Comparison of ENCODE assay signal across 10 cellular contexts in the genomic region with DNA sequence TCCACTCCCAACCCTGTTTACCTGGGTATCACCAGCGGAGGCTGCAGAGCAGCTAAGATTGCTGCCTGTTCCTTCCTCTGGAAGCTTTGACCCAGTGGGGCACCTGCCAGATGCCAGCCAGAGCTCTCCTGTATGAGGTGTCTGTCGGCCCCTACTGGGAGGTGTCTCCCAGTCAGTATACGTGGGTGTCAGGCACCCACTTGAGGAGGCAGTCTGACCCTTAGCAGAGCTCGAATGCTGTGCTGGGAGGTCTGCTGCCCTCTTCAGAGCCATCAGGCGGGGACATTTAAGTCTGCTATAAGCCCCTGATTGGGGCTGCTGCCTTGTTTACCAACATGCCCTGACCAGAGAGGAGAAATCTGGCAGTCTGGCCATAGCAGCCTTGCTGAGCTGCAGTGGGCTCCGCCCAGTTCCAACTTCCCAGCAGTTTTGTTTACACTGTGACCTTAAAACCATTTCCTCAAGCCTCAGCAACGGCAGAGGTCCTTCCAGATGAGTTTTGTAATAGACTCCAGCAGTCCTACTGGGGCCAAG. TPM values are rescaled to one million over a fixed set of nuclear protein-coding genes. Genes with fewer than 3 reads are reported as not detected.
DNase-seq lines count a peak whose midpoint lies in the region; ATAC-seq and TF ChIP-seq lines count a peak whose summit lies in the region.
"Not testable (repeated sequence)": the region's sequence is repeated elsewhere in the genome, so short reads cannot be mapped to it uniquely, and the experiment has no call there.
"Had no signal": no experiment of that assay in that cellular context is flagged by ENCODE, and none has a peak within 500 bp of the region (broad histone marks: within the 10 kb centered on the region; RNA-seq: fewer than 3 reads in every experiment).

No MANE protein-coding gene starts in this region.

- not testable (repeated sequence) for TF ChIP-seq CTCF in Peyer's patch (IDR thresholded peaks at IDR 0.05); astrocyte of the cerebellum (IDR thresholded peaks at IDR 0.05; ENCODE audit: low read depth, low read length, missing control alignments); fibroblast of lung (conservative IDR thresholded peaks at IDR 0.05 in 1 of 2, IDR thresholded peaks at IDR 0.05 in 1 of 2; ENCODE audit: low read depth in 1 of 2, low read length in 2 of 2); omental fat pad (IDR thresholded peaks at IDR 0.05); suprapubic skin (IDR thresholded peaks at IDR 0.05)

- WGBS in suprapubic skin = 45% methylated on average over 7 of the region's 7 CpGs

- not testable (repeated sequence) for H3K79me2 ChIP-seq in fibroblast of lung (ENCODE audit: control insufficient read depth, insufficient read depth, low read length)

- H3K9ac ChIP-seq in BLaER1; fibroblast of lung (ENCODE audit: insufficient read depth, low read length): not testable (repeated sequence)

- H3K4me2 ChIP-seq in BLaER1 (peak overlapping the region; percentile 38; the same call in 1 of the 2 replicates), fibroblast of lung (ENCODE audit: extremely low read depth, insufficient read depth, low read length) (peak overlapping the region; percentile 3)

- H3K27ac ChIP-seq in BLaER1 = not testable (repeated sequence)
- H3K27ac ChIP-seq in Peyer's patch = peak overlapping the region; percentile 13 to 66 (median 51)
- peak overlapping the region; percentile 62 for H3K27ac ChIP-seq in fibroblast of lung (ENCODE audit: insufficient read depth, low read length)
- H3K27ac ChIP-seq in suprapubic skin = peak overlapping the region; percentile 81

- peaks cover 19% of the 10 kb centered on the region for H3K4me1 ChIP-seq in BLaER1
- peaks cover 0 to 31% (median 4%) of the 10 kb centered on the region in 4 donors for H3K4me1 ChIP-seq in Peyer's patch
- H3K4me1 ChIP-seq in fibroblast of lung (ENCODE audit: control insufficient read depth, extremely low read depth, insufficient read depth, low read length) = peaks cover 29% of the 10 kb centered on the region
- peaks cover 62% of the 10 kb centered on the region for H3K4me1 ChIP-seq in suprapubic skin

- not testable (repeated sequence) for H3K27me3 ChIP-seq in BLaER1; Peyer's patch; fibroblast of lung (ENCODE audit: control insufficient read depth, insufficient read depth, low read length); suprapubic skin

- in situ Hi-C loops in astrocyte of the cerebellum (cut with HindIII; ENCODE audit: low sequenced_read_pairs) = not testable (repeated sequence)

- DNase-seq in HT1080 (ENCODE audit: low read depth) (peak; percentile 75), Peyer's patch (peak in 1 of 3 donors; percentile 65), astrocyte of the cerebellum (ENCODE audit: low read depth) (peak; percentile 11), fibroblast of lung (ENCODE audit: low read depth in 2 of 2) (peak; percentile 57 to 95), iris pigment epithelial cell (ENCODE audit: low read depth) (peak; percentile 89), suprapubic skin (ENCODE audit: low spot score in 2 of 2) (peak; percentile 71 to 81)
- DNase-seq in omental fat pad (ENCODE audit: low spot score) = not testable (repeated sequence)

- not testable (repeated sequence) for TF ChIP-seq POLR2A in Peyer's patch (IDR thresholded peaks at IDR 0.05); suprapubic skin (IDR thresholded peaks at IDR 0.05)

- H2AFZ ChIP-seq in fibroblast of lung (ENCODE audit: low read length) = peak overlapping the region; percentile 63

- not testable (repeated sequence) for H3K4me3 ChIP-seq in BLaER1; Peyer's patch; astrocyte of the cerebellum (ENCODE audit: low read depth, low read length); fibroblast of lung (replicated peaks in 1 of 4; ENCODE audit: control extremely low read depth in 1 of 4, insufficient read depth in 1 of 4, low read depth in 3 of 4, low read length in 4 of 4); suprapubic skin

- ATAC-seq in omental fat pad (ENCODE audit: low FRiP score) = peak; percentile 26

- TF ChIP-seq EP300 in suprapubic skin (IDR thresholded peaks at IDR 0.05) = not testable (repeated sequence)

- not testable (repeated sequence) for H4K20me1 ChIP-seq in BLaER1; fibroblast of lung (ENCODE audit: control insufficient read depth, extremely low read depth, insufficient read depth, low read length)

- H3K36me3 ChIP-seq in BLaER1; Peyer's patch; fibroblast of lung (ENCODE audit: control insufficient read depth, insufficient read depth, low read length); suprapubic skin: not testable (repeated sequence)

- H3K9me3 ChIP-seq in BLaER1; Peyer's patch; fibroblast of lung (ENCODE audit: control insufficient read depth, insufficient read depth, low read depth, low read length); suprapubic skin: not testable (repeated sequence)

RNA-seq across cellular contexts. Expression of a gene that starts 2.8 kb away (rescaled TPM):
- total RNA-seq in HT1080 (2014; rRNA removed; shearing (Covaris generic)) = 11.3 and 14.6 TPM in 2 replicates
- polyA plus RNA-seq in HT1080 (2015; cell fraction: cytosol; rRNA removed) = 3.6 and 4.1 TPM in 2 replicates
- 6.4 and 8.5 TPM in 2 replicates for polyA plus RNA-seq in HT1080 (2015; cell fraction: nucleus; rRNA removed)
- not detected for total RNA-seq in Peyer's patch
- total RNA-seq in fibroblast of lung = 0.51 and 1.5 TPM in 2 replicates
- polyA plus RNA-seq in fibroblast of lung = 0.12 and 0.70 TPM in 2 replicates
- polyA plus RNA-seq in fibroblast of lung (2012) = 0.13 and 0.89 TPM in 2 replicates
- 0.63 TPM in 1 of 2 replicates, not detected in the other for polyA minus RNA-seq in fibroblast of lung (ENCODE audit: low replicate concordance)
- 10 to 100 TPM in 1 of 4 donors, 1 to 10 TPM in 3; 1.4 to 17.5 (median 2.7) TPM for total RNA-seq in omental fat pad
- total RNA-seq in suprapubic skin = 10 to 100 TPM; 14.4 to 46.8 (median 22.8) TPM
- total RNA-seq: CD4-positive, CD25-positive, alpha-beta regulatory T cell had no signal
- polyA plus RNA-seq: CD4-positive, CD25-positive, alpha-beta regulatory T cell; neural cell had no signal

RNA-seq across cellular contexts. Expression of a gene that starts 27.8 kb away (rescaled TPM):
- 1.6 and 2.4 TPM in 2 replicates for total RNA-seq in HT1080 (2014; rRNA removed; shearing (Covaris generic))
- 0.37 and 0.81 TPM in 2 replicates for polyA plus RNA-seq in HT1080 (2015; cell fraction: cytosol; rRNA removed)
- polyA plus RNA-seq in HT1080 (2015; cell fraction: nucleus; rRNA removed) = 0.13 and 0.73 TPM in 2 replicates
- total RNA-seq in Peyer's patch (not detected), fibroblast of lung (3.3 and 8.8 TPM in 2 replicates), omental fat pad (10 to 100 TPM in 2 of 4 donors, 1 to 10 TPM in 1, not detected in 1; 3.6 to 19.5 (median 10.8) TPM), suprapubic skin (1 to 10 TPM; 1.9 to 5.8 (median 4.5) TPM)
- polyA plus RNA-seq in fibroblast of lung = 3.3 and 8.9 TPM in 2 replicates
- 3.7 and 9.9 TPM in 2 replicates for polyA plus RNA-seq in fibroblast of lung (2012)
- polyA minus RNA-seq in fibroblast of lung (ENCODE audit: low replicate concordance) = 1.8 and 10.8 TPM in 2 replicates
- polyA plus RNA-seq: CD4-positive, CD25-positive, alpha-beta regulatory T cell; neural cell had no signal

RNA-seq across cellular contexts. Expression of a gene that starts 31.0 kb away (rescaled TPM):
- 17.4 and 17.7 TPM in 2 replicates for total RNA-seq in HT1080 (2014; rRNA removed; shearing (Covaris generic))
- 18.4 and 20.5 TPM in 2 replicates for polyA plus RNA-seq in HT1080 (2015; cell fraction: cytosol; rRNA removed)
- polyA plus RNA-seq in HT1080 (2015; cell fraction: nucleus; rRNA removed) = 19.6 and 21.2 TPM in 2 replicates
- total RNA-seq in Peyer's patch = 10 to 100 TPM in 2 of 4 donors, 1 to 10 TPM in 2; 3.7 to 14.6 (median 11.0) TPM
- total RNA-seq in fibroblast of lung = 54.7 and 89.5 TPM in 2 replicates
- polyA plus RNA-seq in fibroblast of lung = 43.3 and 58.4 TPM in 2 replicates
- 31.4 and 42.5 TPM in 2 replicates for polyA plus RNA-seq in fibroblast of lung (2012)
- polyA minus RNA-seq in fibroblast of lung (ENCODE audit: low replicate concordance) = 82.3 and 116 TPM in 2 replicates
- 10 to 100 TPM; 30.5 to 39.4 (median 33.5) TPM for total RNA-seq in omental fat pad
- total RNA-seq in suprapubic skin = 10 to 100 TPM; 43.6 to 77.2 (median 68.4) TPM

RNA-seq across cellular contexts. Expression of a gene that starts 46.7 kb away (rescaled TPM):
- total RNA-seq in HT1080 (2014; rRNA removed; shearing (Covaris generic)) = 11.6 and 12.2 TPM in 2 replicates
- 22.5 and 23.9 TPM in 2 replicates for polyA plus RNA-seq in HT1080 (2015; cell fraction: cytosol; rRNA removed)
- polyA plus RNA-seq in HT1080 (2015; cell fraction: nucleus; rRNA removed) = 24.8 and 25.7 TPM in 2 replicates
- not detected for total RNA-seq in Peyer's patch
- total RNA-seq in fibroblast of lung = 1.0 and 1.8 TPM in 2 replicates
- polyA plus RNA-seq in fibroblast of lung = 6.9 and 10.0 TPM in 2 replicates
- polyA plus RNA-seq in fibroblast of lung (2012) = 4.3 and 6.1 TPM in 2 replicates
- 1.7 and 3.3 TPM in 2 replicates for polyA minus RNA-seq in fibroblast of lung (ENCODE audit: low replicate concordance)
- total RNA-seq in omental fat pad = 1 to 10 TPM in 3 of 4 donors, not detected in 1; 1.1 to 2.5 (median 1.2) TPM
- under 1 TPM in 2 of 4 donors, not detected in 2; 0.76 to 0.95 TPM for total RNA-seq in suprapubic skin
